Comparison of ENCODE assay signal across 17 cellular contexts in genomic region chr6:101806241-101806640, GRCh38.
DNase-seq lines count a peak whose midpoint lies in the region; ATAC-seq and TF ChIP-seq lines count a peak whose summit lies in the region.
"Had no signal": no experiment of that assay in that cellular context is flagged by ENCODE, and none has a peak within 500 bp of the region (broad histone marks: within the 10 kb centered on the region; RNA-seq: fewer than 3 reads in every experiment).

No MANE protein-coding gene starts in this region.

- no peak overlapping the region for H4K91ac ChIP-seq in neuronal stem cell (ENCODE audit: low read depth, low read length, poor library complexity)

- no peak overlapping the region for H2BK15ac ChIP-seq in neuronal stem cell (ENCODE audit: low read length)

- H3K27me3 Mint-ChIP-seq in stimulated activated naive B cell treated with anti-CD40 and anti-IgM and Interleukin-4, amounts not matched to agents 10 μg/mL and 1 μg/mL and 100 μg/mL, for 72 hours: no peaks in the 10 kb centered on the region
- H3K27me3 Mint-ChIP-seq: activated CD4-positive, alpha-beta T cell treated with anti-CD3 and anti-CD28 coated beads, Interleukin-2, amount 10 ng/mL, durations not matched to agents 24 days and 14 days; progenitor cell of endocrine pancreas had no signal

- H2AK5ac ChIP-seq in neuronal stem cell (ENCODE audit: low read depth, low read length): no peak overlapping the region

- H3K14ac ChIP-seq in neuronal stem cell (ENCODE audit: low read length): no peak overlapping the region

- peak; percentile 55 for DNase-seq in AG04450 (ENCODE audit: low read depth, low spot score)
- DNase-seq in HS-27A (ENCODE audit: low read depth): peak; percentile 75
- DNase-seq in adipocyte (ENCODE audit: low read depth): peak; percentile 55
- DNase-seq in foreskin keratinocyte: peak in 1 of 2 donors; percentile 70
- no peak for DNase-seq in stimulated activated naive B cell treated with anti-CD40 and anti-IgM and Interleukin-4, amounts not matched to agents 10 μg/mL and 1 μg/mL and 100 μg/mL, for 72 hours
- no peak for DNase-seq in neuronal stem cell (ENCODE audit: low spot score)
- DNase-seq in iPS-NIHi7 (ENCODE audit: extremely low spot score): no peak
- no peak for DNase-seq in hepatocyte (ENCODE audit: low spot score)
- DNase-seq: activated CD4-positive, alpha-beta T cell treated with anti-CD3 and anti-CD28 coated beads, Interleukin-2, amount 10 ng/mL, durations not matched to agents 24 days and 14 days; activated T-cell treated with anti-CD3 and anti-CD28 coated beads, Interleukin-2, amount 50 U/mL, for 1 hour; DMS153; gastrocnemius medialis; islet precursor cell; NCI-H1436 treated with DMSO at 0.1 percent for 48 hours; T-helper 2 cell; thyroid gland had no signal

- no peaks in the 10 kb centered on the region for H3K79me2 ChIP-seq in hepatocyte

- H3K4me1 Mint-ChIP-seq in stimulated activated naive B cell treated with anti-CD40 and anti-IgM and Interleukin-4, amounts not matched to agents 10 μg/mL and 1 μg/mL and 100 μg/mL, for 72 hours: no peaks in the 10 kb centered on the region
- H3K4me1 Mint-ChIP-seq: activated CD4-positive, alpha-beta T cell treated with anti-CD3 and anti-CD28 coated beads, Interleukin-2, amount 10 ng/mL, durations not matched to agents 24 days and 14 days had no signal

- H3K18ac ChIP-seq in neuronal stem cell (ENCODE audit: low read length): no peak overlapping the region

- H3K9ac ChIP-seq in adipocyte (ENCODE audit: low read length): no peak overlapping the region
- no peak overlapping the region for H3K9ac ChIP-seq in neuronal stem cell (ENCODE audit: low read depth, low read length, poor library complexity)

- H3K4me2 ChIP-seq in neuronal stem cell (ENCODE audit: insufficient read depth, low read length, poor library complexity, severe bottlenecking): no peak overlapping the region
- no peak overlapping the region for H3K4me2 ChIP-seq in hepatocyte

- H3K27ac Mint-ChIP-seq in stimulated activated naive B cell treated with anti-CD40 and anti-IgM and Interleukin-4, amounts not matched to agents 10 μg/mL and 1 μg/mL and 100 μg/mL, for 72 hours: no peak overlapping the region
- H3K27ac Mint-ChIP-seq: activated CD4-positive, alpha-beta T cell treated with anti-CD3 and anti-CD28 coated beads, Interleukin-2, amount 10 ng/mL, durations not matched to agents 24 days and 14 days; progenitor cell of endocrine pancreas had no signal

- H3K4me1 ChIP-seq in adipocyte (ENCODE audit: control insufficient read depth, insufficient read depth, low read length): no peaks in the 10 kb centered on the region
- no peaks in the 10 kb centered on the region for H3K4me1 ChIP-seq in foreskin keratinocyte
- no peaks in the 10 kb centered on the region for H3K4me1 ChIP-seq in neuronal stem cell (ENCODE audit: control insufficient read depth in 2 of 2, insufficient read depth in 1 of 2, low read depth in 1 of 2, low read length in 2 of 2)
- no peaks in the 10 kb centered on the region for H3K4me1 ChIP-seq in hepatocyte (ENCODE audit: insufficient read depth)
- H3K4me1 ChIP-seq: gastrocnemius medialis, thyroid gland had no signal

- H3K36me3 Mint-ChIP-seq in stimulated activated naive B cell treated with anti-CD40 and anti-IgM and Interleukin-4, amounts not matched to agents 10 μg/mL and 1 μg/mL and 100 μg/mL, for 72 hours: no peaks in the 10 kb centered on the region

- H3K9me2 ChIP-seq in hepatocyte (replicated peaks; ENCODE audit: insufficient read depth): no peaks in the 10 kb centered on the region

- CTCF ChIA-PET in AG04450 (lab: Charles Lee): interaction anchor here (0.8 kb wide), 1 partner anchor 10 kb away, joined by 3 read pairs; no protein-coding TSS in a partner anchor

- no peaks in the 10 kb centered on the region for H4K20me1 ChIP-seq in hepatocyte (ENCODE audit: insufficient read depth, poor library complexity, severe bottlenecking)

- no peak overlapping the region for H3K23ac ChIP-seq in neuronal stem cell (ENCODE audit: low read depth, low read length, poor library complexity)

- H2BK12ac ChIP-seq in neuronal stem cell (ENCODE audit: low read length): no peak overlapping the region

- H3K27me3 ChIP-seq in AG04450 (ENCODE audit: control insufficient read depth, insufficient read depth, low read length) (no peaks in the 10 kb centered on the region), adipocyte (replicated peaks; ENCODE audit: control insufficient read depth, insufficient read depth, low read length) (no peaks in the 10 kb centered on the region), foreskin keratinocyte (no peaks in the 10 kb centered on the region), neuronal stem cell (ENCODE audit: control insufficient read depth in 3 of 3, insufficient read depth in 3 of 3, low read depth in 1 of 3, low read length in 3 of 3) (no peaks in the 10 kb centered on the region), hepatocyte (no peaks in the 10 kb centered on the region)
- H3K27me3 ChIP-seq: gastrocnemius medialis, thyroid gland had no signal

- no peak overlapping the region for H2BK120ac ChIP-seq in neuronal stem cell (ENCODE audit: low read depth, low read length)

- H3K9me3 Mint-ChIP-seq in stimulated activated naive B cell treated with anti-CD40 and anti-IgM and Interleukin-4, amounts not matched to agents 10 μg/mL and 1 μg/mL and 100 μg/mL, for 72 hours: peaks cover 0 to 2% of the 10 kb centered on the region in 2 donors
- H3K9me3 Mint-ChIP-seq: activated CD4-positive, alpha-beta T cell treated with anti-CD3 and anti-CD28 coated beads, Interleukin-2, amount 10 ng/mL, durations not matched to agents 24 days and 14 days had no signal

- H3K4me3 ChIP-seq in AG04450 (ENCODE audit: low read depth, low read length): no peak overlapping the region
- H3K4me3 ChIP-seq in adipocyte (ENCODE audit: low read length): no peak overlapping the region
- H3K4me3 ChIP-seq in neuronal stem cell (ENCODE audit: low read length in 2 of 2): no peak overlapping the region
- H3K4me3 ChIP-seq in hepatocyte: no peak overlapping the region
- H3K4me3 ChIP-seq: gastrocnemius medialis, thyroid gland had no signal

- ATAC-seq in foreskin keratinocyte: peak; percentile 65
- no peak for ATAC-seq in stimulated activated naive B cell treated with anti-CD40 and anti-IgM and Interleukin-4, amounts not matched to agents 10 μg/mL and 1 μg/mL and 100 μg/mL, for 72 hours (replicated peaks)
- ATAC-seq: gastrocnemius medialis had no signal

- H3K9me3 ChIP-seq in AG04450 (ENCODE audit: control insufficient read depth, insufficient read depth, low read length) (no peaks in the 10 kb centered on the region), adipocyte (ENCODE audit: control insufficient read depth, low read length) (no peaks in the 10 kb centered on the region), neuronal stem cell (replicated peaks in 1 of 2; ENCODE audit: control insufficient read depth in 2 of 2, insufficient read depth in 1 of 2, low read depth in 1 of 2, low read length in 2 of 2) (no peaks in the 10 kb centered on the region), hepatocyte (ENCODE audit: low read depth) (no peaks in the 10 kb centered on the region)
- H3K9me3 ChIP-seq: gastrocnemius medialis, thyroid gland had no signal

- H3K27ac ChIP-seq in AG04450 (ENCODE audit: low read depth, low read length) (no peak overlapping the region), foreskin keratinocyte (no peak overlapping the region), neuronal stem cell (replicated peaks; ENCODE audit: low read length) (no peak overlapping the region), hepatocyte (no peak overlapping the region)
- H3K27ac ChIP-seq: gastrocnemius medialis, thyroid gland had no signal

- no peaks in the 10 kb centered on the region for H3K79me1 ChIP-seq in neuronal stem cell (ENCODE audit: low read depth, low read length)

- H3K36me3 ChIP-seq in adipocyte (ENCODE audit: control insufficient read depth, insufficient read depth, low read length, severe bottlenecking): no peaks in the 10 kb centered on the region
- no peaks in the 10 kb centered on the region for H3K36me3 ChIP-seq in neuronal stem cell (replicated peaks in 1 of 2; ENCODE audit: control insufficient read depth in 2 of 2, insufficient read depth in 2 of 2, low read length in 2 of 2)
- H3K36me3 ChIP-seq in hepatocyte (replicated peaks; ENCODE audit: insufficient read depth, low read depth): no peaks in the 10 kb centered on the region
- H3K36me3 ChIP-seq: gastrocnemius medialis, thyroid gland had no signal

- no peak overlapping the region for H3K4ac ChIP-seq in neuronal stem cell (ENCODE audit: low read length)

- WGBS in neuronal stem cell (ENCODE audit: extremely low coverage in 2 of 2, insufficient read length in 2 of 2, insufficient replicate concordance in 1 of 2), 2 donors: no CpG with 5 or more reads among the region's 1 CpG
- WGBS in hepatocyte (ENCODE audit: low lambda C conversion rate, missing lambda C conversion rate): 95% methylated on average over 1 of the region's 1 CpG

- TF ChIP-seq CTCF in AG04450 (IDR thresholded peaks at IDR 0.05; ENCODE audit: low read depth, low read length): no peak
- TF ChIP-seq CTCF in foreskin keratinocyte (conservative IDR thresholded peaks at IDR 0.05): no peak
- TF ChIP-seq CTCF in hepatocyte (IDR thresholded peaks at IDR 0.05; ENCODE audit: poor library complexity): no peak

- no peak overlapping the region for H2BK5ac ChIP-seq in neuronal stem cell (ENCODE audit: low read length)

- H2AFZ ChIP-seq in neuronal stem cell (ENCODE audit: low read length) (no peak overlapping the region), hepatocyte (no peak overlapping the region)

- no peak overlapping the region for H3K4me3 Mint-ChIP-seq in stimulated activated naive B cell treated with anti-CD40 and anti-IgM and Interleukin-4, amounts not matched to agents 10 μg/mL and 1 μg/mL and 100 μg/mL, for 72 hours
- H3K4me3 Mint-ChIP-seq: activated CD4-positive, alpha-beta T cell treated with anti-CD3 and anti-CD28 coated beads, Interleukin-2, amount 10 ng/mL, durations not matched to agents 24 days and 14 days had no signal

- POLR2A ChIA-PET in AG04450 (lab: Yijun Ruan, JAX): no interaction called here

- H4K8ac ChIP-seq in neuronal stem cell (ENCODE audit: low read depth, low read length): no peak overlapping the region

Comparison
In these comparisons a context has a peak if more than half of its experiments do, and no peak if none do; other contexts are left out.
1. DNase-seq: peak in AG04450 (single experiment), HS-27A (single experiment) and adipocyte (single experiment); none in stimulated activated naive B cell treated with anti-CD40 and anti-IgM and Interleukin-4, amounts not matched to agents 10 μg/mL and 1 μg/mL and 100 μg/mL, for 72 hours (single experiment), neuronal stem cell (single experiment), iPS-NIHi7 (single experiment) and hepatocyte (single experiment).